1 cellular context compared by ENCODE assay signal in the genomic region with DNA sequence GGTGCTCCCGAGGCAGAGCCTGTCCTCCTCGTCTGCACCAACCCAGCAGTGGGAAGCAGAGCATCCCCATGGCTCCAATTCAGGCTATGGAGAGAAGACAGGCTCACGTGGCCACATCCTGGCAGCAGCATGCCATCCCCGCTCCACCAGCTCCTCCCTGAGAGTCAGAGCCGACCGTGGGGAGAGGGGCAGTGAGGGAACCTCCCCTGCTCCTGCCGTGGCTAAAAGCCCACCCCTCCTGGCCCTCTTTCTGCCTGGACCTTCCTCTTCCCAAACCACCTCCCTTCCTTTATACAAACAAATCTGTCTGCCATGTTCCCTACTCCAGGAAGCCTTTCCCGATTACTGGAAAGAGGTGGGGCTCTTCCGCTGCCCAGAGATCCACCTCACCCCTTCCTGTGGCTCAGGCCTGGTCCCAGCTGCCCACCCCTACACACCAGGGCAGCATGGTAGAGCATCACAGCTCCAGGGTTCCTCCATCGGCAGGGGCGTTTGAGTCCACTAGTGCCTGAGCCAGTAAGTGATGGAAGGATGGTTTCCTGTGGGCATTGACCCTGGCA.
TF ChIP-seq lines count a peak whose summit lies in the region.

No MANE protein-coding gene starts in this region.

TF ChIP-seq in IMR-90, 13 proteins besides CTCF, POLR2A, EP300 and RAD21:
- TF ChIP-seq, protein P1, sequence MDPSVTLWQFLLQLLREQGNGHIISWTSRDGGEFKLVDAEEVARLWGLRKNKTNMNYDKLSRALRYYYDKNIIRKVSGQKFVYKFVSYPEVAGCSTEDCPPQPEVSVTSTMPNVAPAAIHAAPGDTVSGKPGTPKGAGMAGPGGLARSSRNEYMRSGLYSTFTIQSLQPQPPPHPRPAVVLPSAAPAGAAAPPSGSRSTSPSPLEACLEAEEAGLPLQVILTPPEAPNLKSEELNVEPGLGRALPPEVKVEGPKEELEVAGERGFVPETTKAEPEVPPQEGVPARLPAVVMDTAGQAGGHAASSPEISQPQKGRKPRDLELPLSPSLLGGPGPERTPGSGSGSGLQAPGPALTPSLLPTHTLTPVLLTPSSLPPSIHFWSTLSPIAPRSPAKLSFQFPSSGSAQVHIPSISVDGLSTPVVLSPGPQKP (IDR thresholded peaks at IDR 0.05; ENCODE audit: borderline replicate concordance, low read depth, low read length) = no peak
- TF ChIP-seq MAZ (IDR thresholded peaks at IDR 0.05; ENCODE audit: borderline replicate concordance, low read depth, low read length) = no peak
- TF ChIP-seq RCOR1 (IDR thresholded peaks at IDR 0.05; ENCODE audit: insufficient replicate concordance, low read length) = no peak
- no peak for TF ChIP-seq SMC3 (IDR thresholded peaks at IDR 0.05; ENCODE audit: low read depth, low read length)
- no peak for TF ChIP-seq NFE2L2 (IDR thresholded peaks at IDR 0.05; ENCODE audit: low read depth, low read length)
- TF ChIP-seq CEBPB (IDR thresholded peaks at IDR 0.05; ENCODE audit: low read depth, low read length) = no peak
- TF ChIP-seq BHLHE40 (IDR thresholded peaks at IDR 0.05; ENCODE audit: low read depth, low read length) = no peak
- no peak for TF ChIP-seq MAFK (IDR thresholded peaks at IDR 0.05; ENCODE audit: low read depth, low read length)
- TF ChIP-seq MXI1 (IDR thresholded peaks at IDR 0.05; ENCODE audit: borderline replicate concordance, low read depth, low read length) = no peak
- no peak for TF ChIP-seq FOS (IDR thresholded peaks at IDR 0.05; ENCODE audit: low read depth, low read length)
- TF ChIP-seq, protein P2, sequence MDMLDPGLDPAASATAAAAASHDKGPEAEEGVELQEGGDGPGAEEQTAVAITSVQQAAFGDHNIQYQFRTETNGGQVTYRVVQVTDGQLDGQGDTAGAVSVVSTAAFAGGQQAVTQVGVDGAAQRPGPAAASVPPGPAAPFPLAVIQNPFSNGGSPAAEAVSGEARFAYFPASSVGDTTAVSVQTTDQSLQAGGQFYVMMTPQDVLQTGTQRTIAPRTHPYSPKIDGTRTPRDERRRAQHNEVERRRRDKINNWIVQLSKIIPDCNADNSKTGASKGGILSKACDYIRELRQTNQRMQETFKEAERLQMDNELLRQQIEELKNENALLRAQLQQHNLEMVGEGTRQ (IDR thresholded peaks at IDR 0.05; ENCODE audit: low read depth, low read length) = no peak
- no peak for TF ChIP-seq CHD1 (IDR thresholded peaks at IDR 0.05; ENCODE audit: low read depth, low read length)
- no peak for TF ChIP-seq RFX5 (IDR thresholded peaks at IDR 0.05; ENCODE audit: low read depth, low read length)
